In genomic region chr3:56122911-56123310, GRCh38 we compare ENCODE assay signal across 16 cellular contexts.
"Had no signal": no experiment of that assay in that cellular context is flagged by ENCODE, and none has a peak within 500 bp of the region (broad histone marks: within the 10 kb centered on the region; RNA-seq: fewer than 3 reads in every experiment).

No MANE protein-coding gene starts in this region.

- DNase-seq: colonic mucosa; dermis blood vessel endothelial cell; erythroblast; foreskin melanocyte; head of caudate nucleus; kidney glomerular epithelial cell; mucosa of descending colon; natural killer cell; ovary; sigmoid colon; small intestine; stimulated activated CD4-positive, alpha-beta T cell treated with anti-CD3 and anti-CD28 coated beads, Interleukin-12 subunit alpha, Interleukin-12 subunit beta, amount 100 ng/mL, for 4 hours; stimulated activated naive CD4-positive, alpha-beta T cell; trophoblast cell had no signal

- H3K4me3 ChIP-seq: colonic mucosa, hepatocyte, mucosa of descending colon, ovary, right atrium auricular region, sigmoid colon had no signal
